ENCODE assay signal across 8 cellular contexts in the genomic region with DNA sequence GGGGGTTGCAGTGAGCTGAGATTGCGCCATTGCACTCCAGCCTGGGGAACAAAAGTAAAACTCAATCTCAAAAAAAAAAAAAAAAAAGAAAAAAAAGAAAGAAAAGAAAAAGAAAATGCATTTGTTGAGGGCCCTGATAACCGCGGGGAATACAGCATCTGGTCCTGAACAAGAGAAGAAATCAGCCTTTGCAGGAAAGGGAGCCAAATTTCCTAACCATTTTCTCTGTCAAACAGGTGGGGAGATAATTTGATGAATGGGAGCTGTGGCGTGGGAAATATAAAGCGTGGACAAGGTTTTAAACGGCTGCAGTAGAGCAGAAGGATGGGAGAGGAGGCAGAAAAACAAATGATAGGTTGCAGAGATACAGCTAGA. TPM values are rescaled to one million over a fixed set of nuclear protein-coding genes. Genes with fewer than 3 reads are reported as not detected.
DNase-seq lines count a peak whose midpoint lies in the region; TF ChIP-seq lines count a peak whose summit lies in the region.

No MANE protein-coding gene starts in this region.

- WGBS in esophagus muscularis mucosa, result 42% methylated on average over 6 of the region's 6 CpGs

- H2AFZ ChIP-seq in parathyroid adenoma, result peak overlapping the region; percentile 75

- peak overlapping the region; percentile 79 for H3K4me3 Mint-ChIP-seq in Calu3 (ENCODE audit: low read depth, unreplicated experiment)

- TF ChIP-seq CTCF in Calu3 (IDR thresholded peaks at IDR 0.05; ENCODE audit: unreplicated experiment) (no peak), Peyer's patch (IDR thresholded peaks at IDR 0.05) (no peak), esophagus muscularis mucosa (IDR thresholded peaks at IDR 0.05) (no peak), parathyroid adenoma (IDR thresholded peaks at IDR 0.05) (no peak)

- H3K36me3 ChIP-seq in Peyer's patch (no peaks in the 10 kb centered on the region), esophagus muscularis mucosa (peaks cover 0 to 8% (median 4%) of the 10 kb centered on the region in 4 donors), parathyroid adenoma (ENCODE audit: control insufficient read depth, insufficient read depth, low read length) (no peaks in the 10 kb centered on the region)

- peaks cover 36% of the 10 kb centered on the region for H3K36me3 Mint-ChIP-seq in Calu3 (ENCODE audit: insufficient read depth, unreplicated experiment)

- H3K27ac Mint-ChIP-seq in Calu3 (ENCODE audit: unreplicated experiment), result peak overlapping the region; percentile 83

- H3K9me3 Mint-ChIP-seq in Calu3 (ENCODE audit: low read depth, unreplicated experiment), result no peaks in the 10 kb centered on the region

- peaks cover 37% of the 10 kb centered on the region for H3K4me1 Mint-ChIP-seq in Calu3 (ENCODE audit: low read depth, unreplicated experiment)

- CTCF ChIA-PET in Calu3 (lab: Charles Lee), result interaction anchor here (1.2 kb wide), 1 partner anchor 90 kb away, joined by 3 read pairs; no protein-coding TSS in a partner anchor

- H3K9ac ChIP-seq in parathyroid adenoma, result no peak overlapping the region

- no peak for TF ChIP-seq POLR2A in Peyer's patch (IDR thresholded peaks at IDR 0.05)
- no peak for TF ChIP-seq POLR2A in esophagus muscularis mucosa (IDR thresholded peaks at IDR 0.05; ENCODE audit: low read depth)

- H3K4me2 ChIP-seq in parathyroid adenoma (ENCODE audit: low read length), result peak overlapping the region; percentile 81

- TF ChIP-seq EP300 in esophagus muscularis mucosa (IDR thresholded peaks at IDR 0.05), result no peak

- intact Hi-C loops in Calu3 (cut with micrococcal nuclease; ENCODE audit: unreplicated experiment) (no loop called here), esophagus muscularis mucosa (cut with DNase I) (loop anchor here (10.0 kb wide), 1 partner anchor 650 kb away; a partner anchor contains a TSS)

- H3K4me3 ChIP-seq in Peyer's patch (peak overlapping the region; percentile 64 to 77 (median 66)), esophagus muscularis mucosa (peak overlapping the region; percentile 57 to 79 (median 74)), parathyroid adenoma (ENCODE audit: low read depth, low read length) (peak overlapping the region; percentile 67)

- H3K4me1 ChIP-seq in Peyer's patch (peaks cover 0 to 25% (median 8%) of the 10 kb centered on the region in 4 donors), esophagus muscularis mucosa (peaks cover 32 to 62% (median 60%) of the 10 kb centered on the region in 4 donors), parathyroid adenoma (peaks cover 6% of the 10 kb centered on the region)

- H3K27me3 ChIP-seq in Peyer's patch (no peaks in the 10 kb centered on the region), esophagus muscularis mucosa (no peaks in the 10 kb centered on the region), parathyroid adenoma (ENCODE audit: control insufficient read depth, insufficient read depth, low read length) (no peaks in the 10 kb centered on the region)

- no peak for DNase-seq in Calu3
- DNase-seq in Peyer's patch, result no peak
- no peak for DNase-seq in esophagus muscularis mucosa (ENCODE audit: extremely low spot score)
- no peak for DNase-seq in amygdala (lab: John Stamatoyannopoulos, UW)
- DNase-seq in NCI-H1048 (lab: John Stamatoyannopoulos, UW), result no peak
- no peak for DNase-seq in SW 1271 (lab: John Stamatoyannopoulos, UW)
- no peak for DNase-seq in SKM-1 (lab: John Stamatoyannopoulos, UW; ENCODE audit: unreplicated experiment)

- no peaks in the 10 kb centered on the region for H3K9me3 ChIP-seq in Peyer's patch
- H3K9me3 ChIP-seq in esophagus muscularis mucosa, result no peaks in the 10 kb centered on the region
- no peaks in the 10 kb centered on the region for H3K9me3 ChIP-seq in parathyroid adenoma (ENCODE audit: control insufficient read depth, low read length)

- BruUV-seq in Calu3 (replicated peaks; lab: Mats Ljungman, UMichigan), result no TSS peak

- H3K79me2 ChIP-seq in parathyroid adenoma, result peaks cover 30% of the 10 kb centered on the region

- H3K27me3 Mint-ChIP-seq in Calu3 (ENCODE audit: unreplicated experiment), result no peaks in the 10 kb centered on the region

- peak overlapping the region; percentile 84 to 89 (median 88) for H3K27ac ChIP-seq in Peyer's patch
- peak overlapping the region; percentile 90 to 96 (median 93) for H3K27ac ChIP-seq in esophagus muscularis mucosa (replicated peaks in 1 of 4)
- H3K27ac ChIP-seq in parathyroid adenoma, result peak overlapping the region; percentile 52

RNA-seq across cellular contexts. Expression of a gene that starts 0.9 kb away (rescaled TPM):
- 23.8 and 25.6 TPM in 2 replicates for total RNA-seq in Calu3 (2022)
- 10 to 100 TPM in 1 of 4 donors, 1 to 10 TPM in 3; 6.3 to 10.2 (median 6.8) TPM for total RNA-seq in Peyer's patch
- total RNA-seq in esophagus muscularis mucosa, result 10 to 100 TPM; 10.9 to 18.0 (median 17.0) TPM
